ENCODE assay signal across 11 cellular contexts in the genomic region with DNA sequence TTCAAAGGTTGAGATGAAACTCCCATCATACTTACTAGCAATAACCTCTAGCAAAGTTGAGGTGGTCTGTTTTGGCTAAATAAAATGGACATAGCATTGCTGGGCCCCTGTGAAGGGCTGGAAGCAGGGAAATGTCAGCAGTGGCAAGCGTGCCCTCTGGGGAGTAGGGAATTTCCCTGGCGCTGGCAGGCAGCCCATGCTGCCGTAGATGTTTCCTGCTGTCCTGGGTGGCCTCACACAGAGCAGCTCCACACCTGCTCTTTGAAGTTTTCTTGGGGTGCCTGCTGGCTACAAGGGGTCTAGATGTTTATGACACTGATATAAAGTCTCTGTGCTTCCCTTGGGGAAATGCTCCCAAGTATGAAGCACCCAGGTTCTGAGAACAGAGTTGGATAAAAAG. TPM values are rescaled to one million over a fixed set of nuclear protein-coding genes. Genes with fewer than 3 reads are reported as not detected.
DNase-seq lines count a peak whose midpoint lies in the region; ATAC-seq and TF ChIP-seq lines count a peak whose summit lies in the region.
"Had no signal": no experiment of that assay in that cellular context is flagged by ENCODE, and none has a peak within 500 bp of the region (broad histone marks: within the 10 kb centered on the region; RNA-seq: fewer than 3 reads in every experiment).

No MANE protein-coding gene starts in this region.

- H3K4me3 ChIP-seq in RWPE2 (ENCODE audit: severe bottlenecking) (no peak overlapping the region), fibroblast of pulmonary artery (replicated peaks; ENCODE audit: low read depth, low read length) (no peak overlapping the region)
- H3K4me3 ChIP-seq: suprapubic skin had no signal

- no peaks in the 10 kb centered on the region for H3K9me3 ChIP-seq in RWPE2 (ENCODE audit: severe bottlenecking)
- H3K9me3 ChIP-seq: suprapubic skin had no signal

- H3K27ac ChIP-seq in RWPE2 (ENCODE audit: poor library complexity, severe bottlenecking): no peak overlapping the region
- H3K27ac ChIP-seq: suprapubic skin had no signal

- H3K27ac Mint-ChIP-seq in stimulated activated naive CD8-positive, alpha-beta T cell treated with anti-CD3 and anti-CD28 coated beads, Interleukin-15, amount 100 ng/mL, for 72 hours: peak overlapping the region; percentile 59 to 80

- no peaks in the 10 kb centered on the region for H3K27me3 Mint-ChIP-seq in activated T-cell treated with anti-CD3 and anti-CD28 coated beads, Interleukin-2, amount 50 U/mL, for 4 hours (ENCODE audit: low read depth)
- no peaks in the 10 kb centered on the region for H3K27me3 Mint-ChIP-seq in stimulated activated naive CD8-positive, alpha-beta T cell treated with anti-CD3 and anti-CD28 coated beads, Interleukin-15, amount 100 ng/mL, for 72 hours

- peaks cover 61% of the 10 kb centered on the region for H3K4me1 Mint-ChIP-seq in activated T-cell treated with anti-CD3 and anti-CD28 coated beads, Interleukin-2, amount 50 U/mL, for 4 hours (ENCODE audit: low read depth)
- peaks cover 73% of the 10 kb centered on the region for H3K4me1 Mint-ChIP-seq in stimulated activated naive CD8-positive, alpha-beta T cell treated with anti-CD3 and anti-CD28 coated beads, Interleukin-15, amount 100 ng/mL, for 72 hours

- H3K4me1 ChIP-seq in RWPE2 (ENCODE audit: insufficient read depth, poor library complexity, severe bottlenecking): peaks cover 25% of the 10 kb centered on the region

- no peaks in the 10 kb centered on the region for H3K36me3 Mint-ChIP-seq in activated T-cell treated with anti-CD3 and anti-CD28 coated beads, Interleukin-2, amount 50 U/mL, for 4 hours (ENCODE audit: insufficient read depth)
- H3K36me3 Mint-ChIP-seq: CD14-positive monocyte had no signal

- no peak overlapping the region for H3K4me3 Mint-ChIP-seq in activated T-cell treated with anti-CD3 and anti-CD28 coated beads, Interleukin-2, amount 50 U/mL, for 4 hours
- H3K4me3 Mint-ChIP-seq in stimulated activated naive CD8-positive, alpha-beta T cell treated with anti-CD3 and anti-CD28 coated beads, Interleukin-15, amount 100 ng/mL, for 72 hours: peak overlapping the region; percentile 49 to 64
- H3K4me3 Mint-ChIP-seq: CD14-positive monocyte had no signal

- H3K9me3 Mint-ChIP-seq in activated T-cell treated with anti-CD3 and anti-CD28 coated beads, Interleukin-2, amount 50 U/mL, for 4 hours: no peaks in the 10 kb centered on the region
- no peaks in the 10 kb centered on the region for H3K9me3 Mint-ChIP-seq in stimulated activated naive CD8-positive, alpha-beta T cell treated with anti-CD3 and anti-CD28 coated beads, Interleukin-15, amount 100 ng/mL, for 72 hours
- H3K9me3 Mint-ChIP-seq: CD14-positive monocyte had no signal

- DNase-seq in activated T-cell treated with anti-CD3 and anti-CD28 coated beads, Interleukin-2, amount 50 U/mL, for 4 hours: no peak
- no peak for DNase-seq in activated T-cell treated with anti-CD3 and anti-CD28 coated beads, Interleukin-2, amount 50 U/mL, for 1 hour
- no peak for DNase-seq in RWPE2 (ENCODE audit: low spot score)
- peak; percentile 29 for DNase-seq in fibroblast of pulmonary artery (ENCODE audit: low read depth)
- peak in 1 of 2 donors; percentile 25 for DNase-seq in stimulated activated naive CD8-positive, alpha-beta T cell treated with anti-CD3 and anti-CD28 coated beads, Interleukin-15, amount 100 ng/mL, for 72 hours
- no peak for DNase-seq in amygdala (lab: John Stamatoyannopoulos, UW)
- no peak for DNase-seq in NCI-H2081 treated with DMSO at 0.1 percent for 48 hours (lab: John Stamatoyannopoulos, UW)
- DNase-seq: activated gamma-delta T cell treated with Interleukin-2 at 50 U/mL for 16 hours had no signal

- TF ChIP-seq CTCF in RWPE2 (IDR thresholded peaks at IDR 0.05; ENCODE audit: poor library complexity, severe bottlenecking) (no peak), fibroblast of pulmonary artery (IDR thresholded peaks at IDR 0.05; ENCODE audit: low read length, missing control alignments) (no peak)

- no peaks in the 10 kb centered on the region for H3K36me3 ChIP-seq in RWPE2 (ENCODE audit: low read depth)
- H3K36me3 ChIP-seq: suprapubic skin had no signal

- TF ChIP-seq POLR2A in GM18505 (IDR thresholded peaks at IDR 0.05; ENCODE audit: borderline replicate concordance, extremely low read depth, insufficient read depth, insufficient read length): no peak

- ATAC-seq in activated T-cell treated with anti-CD3 and anti-CD28 coated beads, Interleukin-2, amount 50 U/mL, for 4 hours: peak; percentile 62 to 69
- peak; percentile 67 for ATAC-seq in RWPE2 (ENCODE audit: low read depth)
- ATAC-seq in stimulated activated naive CD8-positive, alpha-beta T cell treated with anti-CD3 and anti-CD28 coated beads, Interleukin-15, amount 100 ng/mL, for 72 hours: peak; percentile 79
- ATAC-seq in GM18505 (IDR thresholded peaks at IDR 0.05; ENCODE audit: unreplicated experiment): no peak

- H3K27me3 ChIP-seq in RWPE2 (ENCODE audit: insufficient read depth, poor library complexity, severe bottlenecking): no peaks in the 10 kb centered on the region
- H3K27me3 ChIP-seq: suprapubic skin had no signal

RNA-seq across cellular contexts. Expression of a gene that starts 30.2 kb away (rescaled TPM):
- 10 to 100 TPM; 28.1 to 32.9 (median 30.9) TPM for total RNA-seq in activated T-cell treated with anti-CD3 and anti-CD28 coated beads, Interleukin-2, amount 50 U/mL, for 4 hours
